Comparison of ENCODE assay signal across 10 cellular contexts in the genomic region with DNA sequence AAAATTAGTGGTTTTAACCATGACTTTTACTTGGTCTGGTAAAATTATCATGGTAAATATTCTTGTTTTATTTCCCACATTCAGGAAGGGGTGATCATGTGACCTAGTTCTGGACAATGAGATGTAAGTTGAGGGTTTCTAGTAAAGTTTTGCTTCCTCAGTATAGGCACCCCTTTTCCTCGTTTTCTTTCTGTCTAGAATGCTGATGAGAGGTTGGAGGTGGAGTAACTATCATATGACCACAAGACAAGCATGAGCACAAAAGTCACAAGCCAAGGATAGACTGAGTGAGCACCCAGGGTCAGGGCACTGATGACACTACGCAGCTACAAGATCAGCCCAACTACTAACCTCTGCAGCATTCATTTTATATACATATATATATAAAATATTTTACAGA. TPM values are rescaled to one million over a fixed set of nuclear protein-coding genes. Genes with fewer than 3 reads are reported as not detected.
DNase-seq lines count a peak whose midpoint lies in the region; ATAC-seq and TF ChIP-seq lines count a peak whose summit lies in the region.
"Had no signal": no experiment of that assay in that cellular context is flagged by ENCODE, and none has a peak within 500 bp of the region (broad histone marks: within the 10 kb centered on the region; RNA-seq: fewer than 3 reads in every experiment).

No MANE protein-coding gene starts in this region.

- H3K27ac ChIP-seq in left lung = no peak overlapping the region

- peaks cover 10% of the 10 kb centered on the region for H3K4me1 Mint-ChIP-seq in activated CD4-positive, alpha-beta memory T cell treated with anti-CD3 and anti-CD28 coated beads for 36 hours (ENCODE audit: low read depth)
- peaks cover 19% of the 10 kb centered on the region for H3K4me1 Mint-ChIP-seq in activated CD4-positive, alpha-beta memory T cell treated with anti-CD3 and anti-CD28 coated beads, Interleukin-2, amount 10 ng/mL, durations not matched to agents 7 days and 5 days
- H3K4me1 Mint-ChIP-seq in chondrocyte (ENCODE audit: low read depth) = peaks cover 59% of the 10 kb centered on the region
- peaks cover 4% of the 10 kb centered on the region for H3K4me1 Mint-ChIP-seq in type B pancreatic cell (ENCODE audit: unreplicated experiment)

- TF ChIP-seq CTCF in chondrocyte (IDR thresholded peaks at IDR 0.05) = no peak
- TF ChIP-seq CTCF in left lung (IDR thresholded peaks at IDR 0.05) = no peak
- no peak for TF ChIP-seq CTCF in type B pancreatic cell (conservative IDR thresholded peaks at IDR 0.05)

- no peak overlapping the region for H3K27ac Mint-ChIP-seq in activated CD4-positive, alpha-beta memory T cell treated with anti-CD3 and anti-CD28 coated beads for 36 hours
- H3K27ac Mint-ChIP-seq in activated CD4-positive, alpha-beta memory T cell treated with anti-CD3 and anti-CD28 coated beads, Interleukin-2, amount 10 ng/mL, durations not matched to agents 7 days and 5 days = no peak overlapping the region
- H3K27ac Mint-ChIP-seq in chondrocyte (ENCODE audit: unreplicated experiment) (peak overlapping the region; percentile 83), type B pancreatic cell (no peak overlapping the region)

- no peak for DNase-seq in activated CD4-positive, alpha-beta memory T cell treated with anti-CD3 and anti-CD28 coated beads for 36 hours
- no peak for DNase-seq in activated CD4-positive, alpha-beta memory T cell treated with anti-CD3 and anti-CD28 coated beads, Interleukin-2, amount 10 ng/mL, durations not matched to agents 7 days and 5 days
- DNase-seq in chondrocyte (ENCODE audit: low spot score) (no peak), left lung (no peak), type B pancreatic cell (ENCODE audit: extremely low spot score, unreplicated experiment) (no peak), NCI-H146 treated with DMSO at 0.1 percent for 48 hours (lab: John Stamatoyannopoulos, UW; ENCODE audit: unreplicated experiment) (no peak), NCI-H187 (lab: John Stamatoyannopoulos, UW) (no peak)
- DNase-seq: activated CD4-positive, alpha-beta T cell treated with anti-CD3 and anti-CD28 coated beads for 1 hour; NCI-H748 treated with DMSO at 0.1 percent for 48 hours had no signal

- peak overlapping the region; percentile 16 for H3K4me3 Mint-ChIP-seq in activated CD4-positive, alpha-beta memory T cell treated with anti-CD3 and anti-CD28 coated beads for 36 hours
- no peak overlapping the region for H3K4me3 Mint-ChIP-seq in activated CD4-positive, alpha-beta memory T cell treated with anti-CD3 and anti-CD28 coated beads, Interleukin-2, amount 10 ng/mL, durations not matched to agents 7 days and 5 days
- peak overlapping the region; percentile 19 for H3K4me3 Mint-ChIP-seq in chondrocyte (ENCODE audit: unreplicated experiment)
- H3K4me3 Mint-ChIP-seq in type B pancreatic cell = peak overlapping the region; percentile 76

- POLR2A ChIA-PET in activated CD4-positive, alpha-beta memory T cell treated with anti-CD3 and anti-CD28 coated beads for 36 hours (lab: Charles Lee) = no interaction called here
- POLR2A ChIA-PET in activated CD4-positive, alpha-beta memory T cell treated with anti-CD3 and anti-CD28 coated beads, Interleukin-2, amount 10 ng/mL, durations not matched to agents 7 days and 5 days (lab: Charles Lee) = no interaction called here

- no peaks in the 10 kb centered on the region for H3K9me3 Mint-ChIP-seq in activated CD4-positive, alpha-beta memory T cell treated with anti-CD3 and anti-CD28 coated beads for 36 hours
- no peaks in the 10 kb centered on the region for H3K9me3 Mint-ChIP-seq in activated CD4-positive, alpha-beta memory T cell treated with anti-CD3 and anti-CD28 coated beads, Interleukin-2, amount 10 ng/mL, durations not matched to agents 7 days and 5 days
- H3K9me3 Mint-ChIP-seq in chondrocyte (ENCODE audit: low read depth) (no peaks in the 10 kb centered on the region), type B pancreatic cell (no peaks in the 10 kb centered on the region)

- H3K4me1 ChIP-seq in left lung = peaks cover 0 to 6% of the 10 kb centered on the region in 2 donors

- no peaks in the 10 kb centered on the region for H3K36me3 Mint-ChIP-seq in activated CD4-positive, alpha-beta memory T cell treated with anti-CD3 and anti-CD28 coated beads for 36 hours
- peaks cover 2% of the 10 kb centered on the region for H3K36me3 Mint-ChIP-seq in activated CD4-positive, alpha-beta memory T cell treated with anti-CD3 and anti-CD28 coated beads, Interleukin-2, amount 10 ng/mL, durations not matched to agents 7 days and 5 days (ENCODE audit: low read depth)
- H3K36me3 Mint-ChIP-seq in chondrocyte (ENCODE audit: low read depth) (no peaks in the 10 kb centered on the region), type B pancreatic cell (no peaks in the 10 kb centered on the region)

- H3K9me3 ChIP-seq in left lung = no peaks in the 10 kb centered on the region

- peak overlapping the region; percentile 13 to 28 for H3K4me3 ChIP-seq in left lung

- CTCF ChIA-PET in activated CD4-positive, alpha-beta memory T cell treated with anti-CD3 and anti-CD28 coated beads for 36 hours (lab: Charles Lee) = no interaction called here
- CTCF ChIA-PET in activated CD4-positive, alpha-beta memory T cell treated with anti-CD3 and anti-CD28 coated beads, Interleukin-2, amount 10 ng/mL, durations not matched to agents 7 days and 5 days (lab: Charles Lee) = no interaction called here

- intact Hi-C loops in activated CD4-positive, alpha-beta memory T cell treated with anti-CD3 and anti-CD28 coated beads for 36 hours (cut with micrococcal nuclease) = no loop called here
- intact Hi-C loops in left lung (cut with DNase I) = no loop called here

- ATAC-seq in left lung = peak; percentile 29
- ATAC-seq in HG03571 (IDR thresholded peaks at IDR 0.05; ENCODE audit: unreplicated experiment) = no peak

- no peaks in the 10 kb centered on the region for H3K36me3 ChIP-seq in left lung

- peaks cover 17% of the 10 kb centered on the region for H3K27me3 Mint-ChIP-seq in activated CD4-positive, alpha-beta memory T cell treated with anti-CD3 and anti-CD28 coated beads for 36 hours
- peaks cover 7% of the 10 kb centered on the region for H3K27me3 Mint-ChIP-seq in activated CD4-positive, alpha-beta memory T cell treated with anti-CD3 and anti-CD28 coated beads, Interleukin-2, amount 10 ng/mL, durations not matched to agents 7 days and 5 days
- H3K27me3 Mint-ChIP-seq in chondrocyte (ENCODE audit: low read depth) = no peaks in the 10 kb centered on the region
- no peaks in the 10 kb centered on the region for H3K27me3 Mint-ChIP-seq in type B pancreatic cell

- H3K27me3 ChIP-seq in left lung = peaks cover 0 to 22% of the 10 kb centered on the region in 2 donors

RNA-seq across cellular contexts. Expression of a gene that starts 53.9 kb away (rescaled TPM):
- 10 to 100 TPM; 13.5 to 18.9 TPM for total RNA-seq in activated CD4-positive, alpha-beta memory T cell treated with anti-CD3 and anti-CD28 coated beads for 36 hours
- total RNA-seq in activated CD4-positive, alpha-beta memory T cell treated with anti-CD3 and anti-CD28 coated beads, Interleukin-2, amount 10 ng/mL, durations not matched to agents 7 days and 5 days = 10 to 100 TPM in 1 of 2 experiments, 1 to 10 TPM in 1; 8.3 to 11.1 TPM
- total RNA-seq in chondrocyte = 96.5 to 113 TPM (median 107 TPM) in 3 replicates
- 10 to 100 TPM; 62.0 to 92.8 TPM for total RNA-seq in left lung
- total RNA-seq in type B pancreatic cell (ENCODE audit: low replicate concordance) = 24.9 and 46.7 TPM in 2 replicates
